ENCODE assay signal across 9 cellular contexts in genomic region chr14:33475623-33476022, GRCh38.
DNase-seq lines count a peak whose midpoint lies in the region; ATAC-seq and TF ChIP-seq lines count a peak whose summit lies in the region.
"Had no signal": no experiment of that assay in that cellular context is flagged by ENCODE, and none has a peak within 500 bp of the region (broad histone marks: within the 10 kb centered on the region; RNA-seq: fewer than 3 reads in every experiment).

No MANE protein-coding gene starts in this region.

- H3K4me3 ChIP-seq in BE2C (ENCODE audit: low read depth, low read length) (no peak overlapping the region), gastroesophageal sphincter (no peak overlapping the region)

- TF ChIP-seq EP300 in gastroesophageal sphincter (IDR thresholded peaks at IDR 0.05) = no peak

- WGBS in gastroesophageal sphincter (ENCODE audit: low coverage in 1 of 2), 2 donors = 65 to 79% methylated on average over 4 of the region's 4 CpGs

- H3K27ac ChIP-seq in gastroesophageal sphincter = no peak overlapping the region

- peak; percentile 87 for TF ChIP-seq CTCF in BE2C (IDR thresholded peaks at IDR 0.05; ENCODE audit: low read depth, low read length)
- peak in 1 of 4 experiments; percentile 31 for TF ChIP-seq CTCF in gastroesophageal sphincter (IDR thresholded peaks at IDR 0.05)

- H3K27me3 ChIP-seq in BE2C (no peaks in the 10 kb centered on the region), gastroesophageal sphincter (no peaks in the 10 kb centered on the region)

- DNase-seq in BE2C (peak; percentile 85), NCI-H345 (lab: John Stamatoyannopoulos, UW) (peak; percentile 85), amygdala (lab: John Stamatoyannopoulos, UW) (peak in 41 of 56 donors; percentile 4 to 80 (median 38)), kidney glomerular epithelial cell (lab: John Stamatoyannopoulos, UW) (peak; percentile 63)
- DNase-seq in effector CD4-positive, alpha-beta T cell = no peak

- H3K4me1 ChIP-seq in BE2C (peaks cover 29% of the 10 kb centered on the region), gastroesophageal sphincter (no peaks in the 10 kb centered on the region)

- TF ChIP-seq POLR2A in gastroesophageal sphincter (IDR thresholded peaks at IDR 0.05) = no peak

- H3K36me3 ChIP-seq in BE2C (no peaks in the 10 kb centered on the region), gastroesophageal sphincter (no peaks in the 10 kb centered on the region)

- peak; percentile 76 for ATAC-seq in GM19463 (IDR thresholded peaks at IDR 0.05; ENCODE audit: unreplicated experiment)
- no peak for ATAC-seq in gastroesophageal sphincter
- ATAC-seq in GM21515 (IDR thresholded peaks at IDR 0.05; ENCODE audit: unreplicated experiment) = no peak
- ATAC-seq: stimulated activated naive CD8-positive, alpha-beta T cell treated with anti-CD3 and anti-CD28 coated beads, Interleukin-15, amount 100 ng/mL, for 72 hours had no signal

- H3K9me3 ChIP-seq in BE2C (no peaks in the 10 kb centered on the region), gastroesophageal sphincter (no peaks in the 10 kb centered on the region)
